22 cellular contexts compared by ENCODE assay signal in the genomic region with DNA sequence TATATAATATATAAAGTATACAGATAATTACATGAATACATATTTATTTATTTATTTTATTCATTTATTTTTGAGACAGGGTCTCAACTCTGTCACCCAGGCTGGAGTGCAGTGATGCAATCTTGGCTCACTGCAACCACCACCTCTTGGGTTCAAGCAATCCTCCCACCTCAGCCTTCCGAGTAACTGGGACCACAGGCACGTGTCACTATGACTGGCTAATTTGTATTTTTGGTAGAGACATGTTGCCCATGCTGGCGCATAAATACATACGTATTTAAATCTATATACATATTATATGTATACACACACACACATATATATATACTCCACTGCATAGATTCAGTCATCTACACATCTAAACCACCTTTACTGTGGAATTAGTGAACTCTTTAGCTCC. TPM values are rescaled to one million over a fixed set of nuclear protein-coding genes. Genes with fewer than 3 reads are reported as not detected.
A peak's percentile ranks its signal among the peaks of the same experiment; 100 is the strongest.
DNase-seq lines count a peak whose midpoint lies in the region; ATAC-seq and TF ChIP-seq lines count a peak whose summit lies in the region.
"Had no signal": no experiment of that assay in that cellular context is flagged by ENCODE, and none has a peak within 500 bp of the region (broad histone marks: within the 10 kb centered on the region; RNA-seq: fewer than 3 reads in every experiment).

No MANE protein-coding gene starts in this region.

- H3K27ac ChIP-seq in lower lobe of right lung (no peak overlapping the region), smooth muscle cell (ENCODE audit: low read depth) (no peak overlapping the region)
- H3K27ac ChIP-seq: parathyroid adenoma had no signal

- DNase-seq in activated naive CD4-positive, alpha-beta T cell treated with anti-CD3 and anti-CD28 coated beads for 36 hours = peak; percentile 42
- no peak for DNase-seq in activated naive CD4-positive, alpha-beta T cell treated with anti-CD3 and anti-CD28 coated beads, Interleukin-2, amount 50 U/mL, for 16 hours
- DNase-seq in MV-4-11 (lab: John Stamatoyannopoulos, UW) (peak; percentile 29), lower lobe of right lung (no peak), cerebellar nuclear complex (lab: John Stamatoyannopoulos, UW) (no peak), smooth muscle cell (lab: John Stamatoyannopoulos, UW; ENCODE audit: unreplicated experiment) (no peak)
- peak; percentile 45 for DNase-seq in activated naive CD8-positive, alpha-beta T cell treated with anti-CD3 and anti-CD28 coated beads for 36 hours
- peak in 1 of 2 donors; percentile 73 for DNase-seq in stimulated activated effector memory CD8-positive, alpha-beta T cell treated with anti-CD3 and anti-CD28 coated beads, Interleukin-12 subunit alpha, Interleukin-12 subunit beta, amount 100 ng/mL, for 72 hours (ENCODE audit: low spot score in 2 of 2)
- DNase-seq: activated B cell treated with CpG ODN at 0.5 μM for 24 hours; DMS79; effector CD8-positive, alpha-beta T cell; IMR-90; mesendoderm; NCI-H1048; NCI-H2029 treated with DMSO at 0.1 percent for 48 hours; NCI-H446; NK-92 treated with Interleukin-12 subunit alpha and Interleukin-12 subunit beta, amount 100 ng/mL, for 24 hours; thyroid gland had no signal

- no peak overlapping the region for H2AFZ ChIP-seq in smooth muscle cell (ENCODE audit: low read depth)

- 76% methylated on average over 4 of the region's 4 CpGs for WGBS in smooth muscle cell (ENCODE audit: low lambda C conversion rate)

- H3K36me3 Mint-ChIP-seq in activated naive CD4-positive, alpha-beta T cell treated with anti-CD3 and anti-CD28 coated beads for 36 hours (ENCODE audit: low read depth) = no peaks in the 10 kb centered on the region
- no peaks in the 10 kb centered on the region for H3K36me3 Mint-ChIP-seq in activated naive CD8-positive, alpha-beta T cell treated with anti-CD3 and anti-CD28 coated beads for 36 hours
- peaks cover 78% of the 10 kb centered on the region for H3K36me3 Mint-ChIP-seq in stimulated activated effector memory CD8-positive, alpha-beta T cell treated with anti-CD3 and anti-CD28 coated beads, Interleukin-12 subunit alpha, Interleukin-12 subunit beta, amount 100 ng/mL, for 72 hours

- H3K79me2 ChIP-seq in smooth muscle cell (ENCODE audit: low read depth) = no peaks in the 10 kb centered on the region
- H3K79me2 ChIP-seq: parathyroid adenoma had no signal

- no peaks in the 10 kb centered on the region for H3K27me3 Mint-ChIP-seq in activated naive CD4-positive, alpha-beta T cell treated with anti-CD3 and anti-CD28 coated beads for 36 hours (ENCODE audit: low read depth)
- H3K27me3 Mint-ChIP-seq in activated naive CD8-positive, alpha-beta T cell treated with anti-CD3 and anti-CD28 coated beads for 36 hours = no peaks in the 10 kb centered on the region
- H3K27me3 Mint-ChIP-seq: activated B cell treated with CpG ODN at 0.5 μM for 24 hours; central memory CD8-positive, alpha-beta T cell had no signal

- no peak overlapping the region for H3K9ac ChIP-seq in smooth muscle cell (ENCODE audit: low read depth)
- H3K9ac ChIP-seq: parathyroid adenoma had no signal

- H4K20me1 ChIP-seq in smooth muscle cell (ENCODE audit: low read depth) = no peaks in the 10 kb centered on the region

- peaks cover 3% of the 10 kb centered on the region for H3K9me3 Mint-ChIP-seq in activated naive CD4-positive, alpha-beta T cell treated with anti-CD3 and anti-CD28 coated beads for 36 hours
- H3K9me3 Mint-ChIP-seq in activated naive CD8-positive, alpha-beta T cell treated with anti-CD3 and anti-CD28 coated beads for 36 hours = peaks cover 2% of the 10 kb centered on the region
- no peaks in the 10 kb centered on the region for H3K9me3 Mint-ChIP-seq in stimulated activated effector memory CD8-positive, alpha-beta T cell treated with anti-CD3 and anti-CD28 coated beads, Interleukin-12 subunit alpha, Interleukin-12 subunit beta, amount 100 ng/mL, for 72 hours
- H3K9me3 Mint-ChIP-seq: activated B cell treated with CpG ODN at 0.5 μM for 24 hours; central memory CD8-positive, alpha-beta T cell; nephron had no signal

- CTCF ChIA-PET in activated naive CD4-positive, alpha-beta T cell treated with anti-CD3 and anti-CD28 coated beads for 36 hours (lab: Charles Lee) = interaction anchor here (0.6 to 4.9 kb wide), 12 partner anchors 9 to 435 kb away, joined by 3 to 27 read pairs (median 4); no protein-coding TSS in a partner anchor

- peaks cover 29% of the 10 kb centered on the region for H3K4me1 ChIP-seq in lower lobe of right lung
- H3K4me1 ChIP-seq in smooth muscle cell (ENCODE audit: low read depth) = no peaks in the 10 kb centered on the region

- no peak overlapping the region for H3K4me2 ChIP-seq in smooth muscle cell

- no peak for TF ChIP-seq CTCF in lower lobe of right lung (IDR thresholded peaks at IDR 0.05)
- TF ChIP-seq CTCF in smooth muscle cell (IDR thresholded peaks at IDR 0.05; ENCODE audit: borderline replicate concordance, insufficient read depth, poor library complexity, severe bottlenecking) = no peak

- no peaks in the 10 kb centered on the region for H3K9me3 ChIP-seq in lower lobe of right lung
- H3K9me3 ChIP-seq in smooth muscle cell (replicated peaks; ENCODE audit: low read depth) = no peaks in the 10 kb centered on the region
- H3K9me3 ChIP-seq: thyroid gland had no signal

- H3K27me3 ChIP-seq in lower lobe of right lung (ENCODE audit: low read depth) = no peaks in the 10 kb centered on the region
- no peaks in the 10 kb centered on the region for H3K27me3 ChIP-seq in smooth muscle cell (ENCODE audit: low read depth)
- H3K27me3 ChIP-seq: thyroid gland had no signal

- H3K4me3 Mint-ChIP-seq in activated naive CD4-positive, alpha-beta T cell treated with anti-CD3 and anti-CD28 coated beads for 36 hours = no peak overlapping the region
- no peak overlapping the region for H3K4me3 Mint-ChIP-seq in activated naive CD8-positive, alpha-beta T cell treated with anti-CD3 and anti-CD28 coated beads for 36 hours
- peak overlapping the region; percentile 68 for H3K4me3 Mint-ChIP-seq in stimulated activated effector memory CD8-positive, alpha-beta T cell treated with anti-CD3 and anti-CD28 coated beads, Interleukin-12 subunit alpha, Interleukin-12 subunit beta, amount 100 ng/mL, for 72 hours
- H3K4me3 Mint-ChIP-seq: activated B cell treated with CpG ODN at 0.5 μM for 24 hours; central memory CD8-positive, alpha-beta T cell; nephron had no signal

- intact Hi-C loops in activated naive CD4-positive, alpha-beta T cell treated with anti-CD3 and anti-CD28 coated beads for 36 hours (cut with micrococcal nuclease) = loop anchor here (1.0 to 2.0 kb wide), 2 partner anchors 65 to 253 kb away; partner anchors contain the start of gene TWSG1
- intact Hi-C loops in lower lobe of right lung (cut with DNase I) = no loop called here

- peak; percentile 40 for ATAC-seq in stimulated activated effector memory CD8-positive, alpha-beta T cell treated with anti-CD3 and anti-CD28 coated beads, Interleukin-12 subunit alpha, Interleukin-12 subunit beta, amount 100 ng/mL, for 72 hours
- no peak for ATAC-seq in lower lobe of right lung
- ATAC-seq: esophagus mucosa had no signal

- peaks cover 26% of the 10 kb centered on the region for H3K4me1 Mint-ChIP-seq in activated naive CD4-positive, alpha-beta T cell treated with anti-CD3 and anti-CD28 coated beads for 36 hours (ENCODE audit: low read depth)
- peaks cover 20% of the 10 kb centered on the region for H3K4me1 Mint-ChIP-seq in activated naive CD8-positive, alpha-beta T cell treated with anti-CD3 and anti-CD28 coated beads for 36 hours
- H3K4me1 Mint-ChIP-seq in stimulated activated effector memory CD8-positive, alpha-beta T cell treated with anti-CD3 and anti-CD28 coated beads, Interleukin-12 subunit alpha, Interleukin-12 subunit beta, amount 100 ng/mL, for 72 hours = peaks cover 60% of the 10 kb centered on the region
- H3K4me1 Mint-ChIP-seq: nephron had no signal

- H3F3A ChIP-seq in smooth muscle cell (ENCODE audit: low read depth) = peaks cover 5% of the 10 kb centered on the region

- no peak overlapping the region for H3K27ac Mint-ChIP-seq in activated naive CD4-positive, alpha-beta T cell treated with anti-CD3 and anti-CD28 coated beads for 36 hours
- H3K27ac Mint-ChIP-seq in activated naive CD8-positive, alpha-beta T cell treated with anti-CD3 and anti-CD28 coated beads for 36 hours = no peak overlapping the region
- peak overlapping the region; percentile 99 for H3K27ac Mint-ChIP-seq in stimulated activated effector memory CD8-positive, alpha-beta T cell treated with anti-CD3 and anti-CD28 coated beads, Interleukin-12 subunit alpha, Interleukin-12 subunit beta, amount 100 ng/mL, for 72 hours
- H3K27ac Mint-ChIP-seq: activated B cell treated with CpG ODN at 0.5 μM for 24 hours had no signal

- H3K36me3 ChIP-seq in lower lobe of right lung = no peaks in the 10 kb centered on the region
- H3K36me3 ChIP-seq in smooth muscle cell (ENCODE audit: low read depth) = no peaks in the 10 kb centered on the region
- H3K36me3 ChIP-seq: thyroid gland had no signal

- H3K4me3 ChIP-seq in lower lobe of right lung = no peak overlapping the region
- no peak overlapping the region for H3K4me3 ChIP-seq in smooth muscle cell
- H3K4me3 ChIP-seq: thyroid gland had no signal

RNA-seq across cellular contexts. Expression of gene NDUFV2, which starts 20.6 kb away (rescaled TPM):
- total RNA-seq in activated naive CD4-positive, alpha-beta T cell treated with anti-CD3 and anti-CD28 coated beads for 36 hours = 100 to 1,000 TPM; 290 to 303 TPM
- 100 to 1,000 TPM; 302 to 307 TPM for total RNA-seq in activated naive CD8-positive, alpha-beta T cell treated with anti-CD3 and anti-CD28 coated beads for 36 hours
- 108 TPM for total RNA-seq in lower lobe of right lung
- 117 and 131 TPM in 2 replicates for total RNA-seq in smooth muscle cell
- 153 and 200 TPM in 2 replicates for polyA plus RNA-seq in smooth muscle cell

RNA-seq across cellular contexts. Expression of gene ANKRD12, which starts 54.6 kb away (rescaled TPM):
- total RNA-seq in activated naive CD4-positive, alpha-beta T cell treated with anti-CD3 and anti-CD28 coated beads for 36 hours = 10 to 100 TPM; 37.5 to 40.0 TPM
- total RNA-seq in activated naive CD8-positive, alpha-beta T cell treated with anti-CD3 and anti-CD28 coated beads for 36 hours = 10 to 100 TPM; 33.1 to 33.9 TPM
- 77.7 TPM for total RNA-seq in lower lobe of right lung
- total RNA-seq in smooth muscle cell = 28.8 and 36.3 TPM in 2 replicates
- 40.3 and 43.7 TPM in 2 replicates for polyA plus RNA-seq in smooth muscle cell

Comparison
In these comparisons a context has a peak if more than half of its experiments do, and no peak if none do; other contexts are left out.
1. DNase-seq: peak in activated naive CD4-positive, alpha-beta T cell treated with anti-CD3 and anti-CD28 coated beads for 36 hours (single experiment), MV-4-11 (single experiment) and activated naive CD8-positive, alpha-beta T cell treated with anti-CD3 and anti-CD28 coated beads for 36 hours (single experiment); none in activated naive CD4-positive, alpha-beta T cell treated with anti-CD3 and anti-CD28 coated beads, Interleukin-2, amount 50 U/mL, for 16 hours (single experiment), lower lobe of right lung (single experiment), cerebellar nuclear complex (0 of 2) and smooth muscle cell (single experiment).